Comparison of ENCODE assay signal across 9 cellular contexts in genomic region chr1:173173388-173173787, GRCh38. TPM values are rescaled to one million over a fixed set of nuclear protein-coding genes. Genes with fewer than 3 reads are reported as not detected.
"Had no signal": no experiment of that assay in that cellular context is flagged by ENCODE, and none has a peak within 500 bp of the region (broad histone marks: within the 10 kb centered on the region; RNA-seq: fewer than 3 reads in every experiment).

No MANE protein-coding gene starts in this region.

- H3K27ac ChIP-seq: HL-60, KMS-11 had no signal

- FAIRE-seq: HTR-8/SVneo had no signal

- DNase-seq: IMR-90, Karpas-422, Kasumi-1, KBM-7, KG1 had no signal

- H3K4me2 ChIP-seq: KMS-11 had no signal

- H3K9ac ChIP-seq: KMS-11 had no signal

RNA-seq across cellular contexts. Expression of gene TNFSF4, which starts 33.7 kb away (rescaled TPM):
- total RNA-seq: HT1080 had no signal
